In the genomic region with DNA sequence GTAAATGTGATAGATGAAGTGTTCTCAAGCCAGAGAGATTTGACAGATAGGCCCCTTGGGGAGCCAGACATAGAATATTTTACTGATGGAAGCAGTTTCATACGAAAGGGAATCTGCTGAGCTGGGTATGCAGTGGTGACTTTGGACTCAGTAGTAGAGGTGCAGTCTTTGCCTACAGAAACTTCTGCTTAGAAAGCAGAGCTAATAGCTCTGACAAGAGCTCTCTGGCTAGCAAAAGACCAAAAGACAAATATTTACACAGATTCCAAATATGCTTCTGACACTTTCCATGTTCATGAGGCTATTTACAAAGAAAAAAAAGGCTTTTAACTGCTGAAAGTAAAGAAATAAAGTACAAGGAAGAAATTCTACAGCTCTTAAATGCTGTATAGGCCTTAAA, we compare ENCODE assay signal across 10 cellular contexts. TPM values are rescaled to one million over a fixed set of nuclear protein-coding genes. Genes with fewer than 3 reads are reported as not detected.
DNase-seq lines count a peak whose midpoint lies in the region; ATAC-seq, FAIRE-seq and TF ChIP-seq lines count a peak whose summit lies in the region.
"Not testable (repeated sequence)": the region's sequence is repeated elsewhere in the genome, so short reads cannot be mapped to it uniquely, and the experiment has no call there.
"Had no signal": no experiment of that assay in that cellular context is flagged by ENCODE, and none has a peak within 500 bp of the region (broad histone marks: within the 10 kb centered on the region; RNA-seq: fewer than 3 reads in every experiment).

No MANE protein-coding gene starts in this region.

- H3K9ac ChIP-seq in colonic mucosa (ENCODE audit: low read depth in 2 of 2, low read length in 2 of 2): not testable (repeated sequence)
- peak overlapping the region; percentile 24; the same call in 1 of the 2 replicates for H3K9ac ChIP-seq in HepG2 (ENCODE audit: insufficient read depth, low read depth, low read length)

- H3K27ac Mint-ChIP-seq in IgD-negative memory B cell (peak overlapping the region; percentile 88 to 98 (median 88)), T-cell (peak overlapping the region; percentile 91 to 93), naive B cell (peak overlapping the region; percentile 44 to 98 (median 94)), progenitor cell of endocrine pancreas (peak overlapping the region; percentile 99)

- H3K27me3 ChIP-seq in colonic mucosa; HepG2 (ENCODE audit: control insufficient read depth in 1 of 2, insufficient read depth in 2 of 2, low read length in 2 of 2); transverse colon: not testable (repeated sequence)

- POLR2A ChIA-PET in T-cell (lab: Charles Lee) (interaction anchor here in 1 of 2 donors (0.6 kb wide), 1 partner anchor 58 kb away, joined by 4 read pairs; no protein-coding TSS in a partner anchor), HepG2 (lab: Yijun Ruan, JAX) (interaction anchor here (0.9 to 1.5 kb wide), 7 partner anchors 9 to 253 kb away, joined by 3 to 7 read pairs (median 3); a partner anchor contains a TSS)

- TF ChIP-seq EP300 in HepG2 (IDR thresholded peaks at IDR 0.05; ENCODE audit: low read depth in 2 of 2, low read length in 2 of 2): peak in 1 of 2 experiments; percentile 32; a peak in 1 of 4 replicates
- TF ChIP-seq EP300 in HepG2 (CRISPR knock-in tag; IDR thresholded peaks at IDR 0.05; ENCODE audit: borderline replicate concordance); transverse colon (IDR thresholded peaks at IDR 0.05; ENCODE audit: low read depth): not testable (repeated sequence)

- H3K36me3 Mint-ChIP-seq in IgD-negative memory B cell, T-cell: not testable (repeated sequence)
- H3K36me3 Mint-ChIP-seq in naive B cell (peaks cover 2 to 11% of the 10 kb centered on the region in 2 donors), progenitor cell of endocrine pancreas (ENCODE audit: insufficient read depth) (peaks cover 25% of the 10 kb centered on the region)

- H3K9me3 Mint-ChIP-seq in IgD-negative memory B cell; T-cell; naive B cell; progenitor cell of endocrine pancreas (ENCODE audit: low read depth): not testable (repeated sequence)

- H3K79me2 ChIP-seq in HepG2 (ENCODE audit: insufficient read depth, low read length): peaks cover 31% of the 10 kb centered on the region

- not testable (repeated sequence) for H3K9me3 ChIP-seq in colonic mucosa; HepG2 (ENCODE audit: low read length); transverse colon

- H4K20me1 ChIP-seq in HepG2 (ENCODE audit: insufficient read depth, low read length): not testable (repeated sequence)

- peak overlapping the region; percentile 0 for H2AFZ ChIP-seq in HepG2 (ENCODE audit: low read length)

- not testable (repeated sequence) for DNase-seq in T-cell; colonic mucosa; naive B cell; progenitor cell of endocrine pancreas (ENCODE audit: low spot score, unreplicated experiment); transverse colon
- peak; percentile 64 for DNase-seq in HepG2 (ENCODE audit: low spot score)

- H3K27me3 Mint-ChIP-seq in IgD-negative memory B cell, T-cell, naive B cell, progenitor cell of endocrine pancreas: not testable (repeated sequence)

- not testable (repeated sequence) for TF ChIP-seq RAD21 in HepG2 (CRISPR knock-in tag; IDR thresholded peaks at IDR 0.05)

- not testable (repeated sequence) for H3K4me3 ChIP-seq in colonic mucosa, transverse colon
- peak overlapping the region; percentile 35 to 84 (median 75); a peak in 5 of 6 replicates for H3K4me3 ChIP-seq in HepG2 (replicated peaks in 1 of 3; ENCODE audit: insufficient read depth in 1 of 3, low read depth in 2 of 3, low read length in 3 of 3)

- H3K4me2 ChIP-seq in HepG2 (ENCODE audit: low read depth, low read length): peak overlapping the region; percentile 91

- 0% methylated on average over 1 of the region's 1 CpG for WGBS in HepG2 (ENCODE audit: low lambda C conversion rate)
- 65% methylated on average over 1 of the region's 1 CpG; no CpG with 5 or more reads in 1 of the 2 donors for WGBS in transverse colon (ENCODE audit: low coverage in 1 of 2), 2 donors

- not testable (repeated sequence) for ATAC-seq in T-cell (replicated peaks in 1 of 4); naive B cell (ENCODE audit: low read depth in 2 of 2)
- peak; percentile 29 for ATAC-seq in HepG2

- BruUV-seq in HepG2 (replicated peaks; lab: Mats Ljungman, UMichigan): not testable (repeated sequence)

- TF ChIP-seq POLR2A in HepG2 (IDR thresholded peaks at IDR 0.05; ENCODE audit: insufficient read depth in 1 of 2, low read depth in 2 of 2, low read length in 2 of 2); transverse colon (IDR thresholded peaks at IDR 0.05): not testable (repeated sequence)

- FAIRE-seq in HepG2 (lab: Jason Lieb, UNC): not testable (repeated sequence)

- in situ Hi-C loops in HepG2 (cut with HindIII; ENCODE audit: extremely low pct_ligation_motif_present, low pct_unique_long_range_greater_than_20kb); transverse colon (cut with MboI; ENCODE audit: low pct_ligation_motif_present in 1 of 4, low pct_unique_long_range_greater_than_20kb in 1 of 4, low sequenced_read_pairs in 3 of 4): not testable (repeated sequence)

- not testable (repeated sequence) for TF ChIP-seq CTCF in C4-2B (conservative IDR thresholded peaks at IDR 0.05); colonic mucosa (IDR thresholded peaks at IDR 0.05); HepG2 (CRISPR knock-in tag; IDR thresholded peaks at IDR 0.05); progenitor cell of endocrine pancreas (IDR thresholded peaks at IDR 0.05; ENCODE audit: unreplicated experiment); transverse colon (IDR thresholded peaks at IDR 0.05)

- not testable (repeated sequence) for H3K4me3 Mint-ChIP-seq in IgD-negative memory B cell, T-cell
- H3K4me3 Mint-ChIP-seq in naive B cell (peak overlapping the region; percentile 30 to 95 (median 88)), progenitor cell of endocrine pancreas (ENCODE audit: low read depth) (peak overlapping the region; percentile 87)

- H3K4me1 ChIP-seq in colonic mucosa (peaks cover 11% of the 10 kb centered on the region), HepG2 (ENCODE audit: insufficient read depth, low read length) (peaks cover 57% of the 10 kb centered on the region), transverse colon (peaks cover 9 to 44% (median 29%) of the 10 kb centered on the region in 4 donors)

- intact Hi-C loops in colonic mucosa (cut with DNase I); transverse colon (cut with DNase I; ENCODE audit: low total_unique reads): not testable (repeated sequence)
- intact Hi-C loops in HepG2 (cut with micrococcal nuclease; ENCODE audit: unreplicated experiment): loop anchor here (5.0 kb wide), 1 partner anchor 80 kb away; no protein-coding TSS in a partner anchor

- H3K4me1 Mint-ChIP-seq in IgD-negative memory B cell: peaks cover 19 to 28% (median 21%) of the 10 kb centered on the region in 3 donors
- H3K4me1 Mint-ChIP-seq in T-cell: peaks cover 38 to 48% (median 47%) of the 10 kb centered on the region in 3 donors
- H3K4me1 Mint-ChIP-seq in naive B cell: peaks cover 37 to 59% (median 45%) of the 10 kb centered on the region in 3 donors
- peaks cover 60% of the 10 kb centered on the region for H3K4me1 Mint-ChIP-seq in progenitor cell of endocrine pancreas (ENCODE audit: low read depth)

- CTCF ChIA-PET in T-cell (lab: Charles Lee); HepG2 (lab: Yijun Ruan, JAX; ENCODE audit: low intra/inter-chr PET ratio, low total read pairs): not testable (repeated sequence)

- H3K27ac ChIP-seq in C4-2B (peak overlapping the region; percentile 33; the same call in 1 of the 2 replicates), colonic mucosa (peak overlapping the region; percentile 86), HepG2 (ENCODE audit: extremely low read length, insufficient read depth, low read length) (peak overlapping the region; percentile 62), transverse colon (peak overlapping the region; percentile 84 to 92 (median 88))

- H3K36me3 ChIP-seq in colonic mucosa, transverse colon: not testable (repeated sequence)
- peaks cover 24 to 40% of the 10 kb centered on the region in 2 experiments for H3K36me3 ChIP-seq in HepG2 (replicated peaks in 1 of 2; ENCODE audit: control insufficient read depth in 1 of 2, insufficient read depth in 2 of 2, low read length in 2 of 2)

RNA-seq across cellular contexts. Expression of a gene that starts 19.9 kb away (rescaled TPM):
- not detected for polyA plus RNA-seq in IgD-negative memory B cell
- total RNA-seq in T-cell: under 1 TPM; 0.46 to 0.76 (median 0.58) TPM
- total RNA-seq in colonic mucosa: under 1 TPM; 0.57 to 0.72 TPM
- 0.71 and 1.1 TPM in 2 replicates for total RNA-seq in HepG2 (2016; rRNA removed; fragmentation: Illumina TruSeq; extraction: Trizol)
- 0.26 and 0.91 TPM in 2 replicates for total RNA-seq in HepG2 (2016; cell fraction: cytosol; rRNA removed; fragmentation: Illumina TruSeq; extraction: Trizol; ENCODE audit: low read depth)
- 0.80 and 0.82 TPM in 2 replicates for total RNA-seq in HepG2 (2016; cell fraction: insoluble cytoplasmic fraction; rRNA removed; fragmentation: Illumina TruSeq; extraction: Trizol)
- 0.69 and 0.80 TPM in 2 replicates for total RNA-seq in HepG2 (2016; cell fraction: membrane; rRNA removed; fragmentation: Illumina TruSeq; extraction: Trizol)
- 1.1 and 1.6 TPM in 2 replicates for total RNA-seq in HepG2 (2016; cell fraction: nucleus; rRNA removed; fragmentation: Illumina TruSeq; extraction: Trizol)
- 0.73 and 0.77 TPM in 2 replicates for polyA plus RNA-seq in HepG2 (2011; rRNA removed)
- polyA plus RNA-seq in HepG2 (2011; cell fraction: cytosol; rRNA removed): 0.44 and 0.97 TPM in 2 replicates
- polyA plus RNA-seq in HepG2 (2011; cell fraction: nucleus; rRNA removed): 0.40 and 1.1 TPM in 2 replicates
- 0.68 and 0.71 TPM in 2 replicates for polyA plus RNA-seq in HepG2 (2012)
- 0.17 and 0.42 TPM in 2 replicates for polyA plus RNA-seq in HepG2 (2016; cell fraction: cytosol; fragmentation: Illumina TruSeq; extraction: Trizol; ENCODE audit: low read depth)
- polyA plus RNA-seq in HepG2 (2016; cell fraction: insoluble cytoplasmic fraction; fragmentation: Illumina TruSeq; extraction: Trizol; ENCODE audit: low read depth): 0.75 and 0.91 TPM in 2 replicates
- 0.35 and 0.45 TPM in 2 replicates for polyA plus RNA-seq in HepG2 (2016; cell fraction: membrane; fragmentation: Illumina TruSeq; extraction: Trizol; ENCODE audit: low read depth)
- 0.93 and 1.4 TPM in 2 replicates for polyA plus RNA-seq in HepG2 (2016; cell fraction: nucleus; fragmentation: Illumina TruSeq; extraction: Trizol; ENCODE audit: insufficient read depth, low read depth)
- 0.84 TPM in 1 of 2 replicates, not detected in the other for polyA minus RNA-seq in HepG2 (2011; rRNA and poly(A)+ RNA removed; ENCODE audit: low replicate concordance)
- polyA minus RNA-seq in HepG2 (2011; cell fraction: cytosol; rRNA and poly(A)+ RNA removed): 0.30 TPM in 1 of 2 replicates, not detected in the other
- polyA minus RNA-seq in HepG2 (2011; cell fraction: nucleus; rRNA and poly(A)+ RNA removed): 0.77 and 0.87 TPM in 2 replicates
- polyA plus RNA-seq in naive B cell (ENCODE audit: low read depth in 6 of 6): 1 to 10 TPM in 2 of 6 donors, under 1 TPM in 3, not detected in 1; 0.25 to 1.1 (median 0.85) TPM
- 0.29 and 0.62 TPM in 2 replicates for total RNA-seq in progenitor cell of endocrine pancreas
- 1 to 10 TPM in 1 of 4 donors, under 1 TPM in 2, not detected in 1; 0.80 to 3.7 (median 0.95) TPM for total RNA-seq in transverse colon
- total RNA-seq: HT1080, SJSA1 had no signal

Comparison
In these comparisons a context has a peak if more than half of its experiments do, and no peak if none do; other contexts are left out.
1. H3K27ac ChIP-seq: peak in every context shown above with its lines; median percentile 88 in transverse colon; 86 in colonic mucosa; 62 in HepG2; 33 in C4-2B.